ENCODE assay signal across 8 cellular contexts in genomic region chr7:76303057-76303828, GRCh38. TPM values are rescaled to one million over a fixed set of nuclear protein-coding genes. Genes with fewer than 3 reads are reported as not detected.
DNase-seq lines count a peak whose midpoint lies in the region; ATAC-seq and TF ChIP-seq lines count a peak whose summit lies in the region.

No MANE protein-coding gene starts in this region.

- DNase-seq in CD4-positive, alpha-beta memory T cell = peak; percentile 73 to 83 (median 76)
- DNase-seq in NCI-H146 (lab: John Stamatoyannopoulos, UW) = peak; percentile 76
- peak; percentile 95 for DNase-seq in WERI-Rb-1
- peak; percentile 94 for DNase-seq in MCF 10A (ENCODE audit: unreplicated experiment)

- peak overlapping the region; percentile 62 for H3K27ac ChIP-seq in CD4-positive, alpha-beta memory T cell (ENCODE audit: low read depth, low read length)
- peak overlapping the region; percentile 79 for H3K27ac ChIP-seq in WERI-Rb-1
- no peak overlapping the region for H3K27ac ChIP-seq in iPS-20b (ENCODE audit: low read length)
- H3K27ac ChIP-seq in skeletal muscle tissue (ENCODE audit: low read depth, low read length) = peak overlapping the region; percentile 99

- H3K9me3 ChIP-seq in CD4-positive, alpha-beta memory T cell (ENCODE audit: control insufficient read depth in 1 of 2, low read length in 2 of 2) = no peaks in the 10 kb centered on the region
- H3K9me3 ChIP-seq in WERI-Rb-1 (ENCODE audit: severe bottlenecking) (no peaks in the 10 kb centered on the region), iPS-20b (ENCODE audit: insufficient read depth, low read depth, low read length) (no peaks in the 10 kb centered on the region), skeletal muscle tissue (ENCODE audit: control insufficient read depth in 3 of 3, low read length in 3 of 3) (no peaks in the 10 kb centered on the region)

- no TSS peak for BruUV-seq in MCF 10A (replicated peaks; lab: Mats Ljungman, UMichigan)

- H3K27ac Mint-ChIP-seq in CD4-positive, alpha-beta memory T cell = peak overlapping the region; percentile 82 to 96 (median 89)
- H3K27ac Mint-ChIP-seq in MCF 10A (ENCODE audit: low read depth, unreplicated experiment) = peak overlapping the region; percentile 81

- H3K4me1 ChIP-seq in CD4-positive, alpha-beta memory T cell (ENCODE audit: insufficient read depth, low read length) = peaks cover 6% of the 10 kb centered on the region
- H3K4me1 ChIP-seq in iPS-20b (ENCODE audit: insufficient read depth, low read length) = peaks cover 3% of the 10 kb centered on the region; the same call in 1 of the 2 replicates
- peaks cover 42 to 62% (median 49%) of the 10 kb centered on the region in 3 donors for H3K4me1 ChIP-seq in skeletal muscle tissue (ENCODE audit: control insufficient read depth in 3 of 3, insufficient read depth in 3 of 3, low read length in 3 of 3)

- no peaks in the 10 kb centered on the region for H3K9me3 Mint-ChIP-seq in CD4-positive, alpha-beta memory T cell
- H3K9me3 Mint-ChIP-seq in MCF 10A (ENCODE audit: unreplicated experiment) = no peaks in the 10 kb centered on the region

- H3K9ac ChIP-seq in iPS-20b (ENCODE audit: low read depth, low read length) = peak overlapping the region; percentile 69; the same call in 1 of the 2 replicates
- H3K9ac ChIP-seq in skeletal muscle tissue (ENCODE audit: low read depth in 1 of 3, low read length in 3 of 3) = peak overlapping the region; percentile 90 to 99 (median 98)

- peaks cover 0 to 2% of the 10 kb centered on the region in 2 donors for H3K36me3 Mint-ChIP-seq in CD4-positive, alpha-beta memory T cell
- H3K36me3 Mint-ChIP-seq in MCF 10A (ENCODE audit: insufficient read depth, unreplicated experiment) = peaks cover 28% of the 10 kb centered on the region

- ATAC-seq in GM21717 (IDR thresholded peaks at IDR 0.05; ENCODE audit: unreplicated experiment) = peak; percentile 37
- ATAC-seq in GM19395 (IDR thresholded peaks at IDR 0.05; ENCODE audit: unreplicated experiment) = no peak

- intact Hi-C loops in CD4-positive, alpha-beta memory T cell (cut with micrococcal nuclease) = loop anchor here (2.0 to 5.0 kb wide), 4 partner anchors 20 to 1394 kb away; partner anchors contain the start of genes RSBN1L and YWHAG
- intact Hi-C loops in MCF 10A (cut with micrococcal nuclease) = no loop called here

- no peaks in the 10 kb centered on the region for H3K27me3 ChIP-seq in CD4-positive, alpha-beta memory T cell (ENCODE audit: insufficient read depth, low read length)
- no peaks in the 10 kb centered on the region for H3K27me3 ChIP-seq in WERI-Rb-1 (ENCODE audit: insufficient read depth, low read depth, severe bottlenecking)
- H3K27me3 ChIP-seq in iPS-20b (ENCODE audit: insufficient read depth, low read length) = peaks cover 16% of the 10 kb centered on the region
- H3K27me3 ChIP-seq in skeletal muscle tissue (ENCODE audit: control insufficient read depth in 3 of 3, insufficient read depth in 3 of 3, low read length in 3 of 3) = no peaks in the 10 kb centered on the region

- peaks cover 11 to 24% (median 15%) of the 10 kb centered on the region in 4 donors for H3K4me1 Mint-ChIP-seq in CD4-positive, alpha-beta memory T cell
- peaks cover 34% of the 10 kb centered on the region for H3K4me1 Mint-ChIP-seq in MCF 10A (ENCODE audit: insufficient read depth, unreplicated experiment)

- CTCF ChIA-PET in CD4-positive, alpha-beta memory T cell (lab: Charles Lee; ENCODE audit: partially characterized antibody) = interaction anchor here (1.8 to 17.2 kb wide), 3 partner anchors 5 to 125 kb away, joined by 3 to 350 read pairs (median 350); partner anchors contain the start of gene HSPB1
- CTCF ChIA-PET in MCF 10A (lab: Yijun Ruan, JAX) = interaction anchor here (0.7 to 2.1 kb wide), 2 partner anchors 10 to 110 kb away, joined by 5 to 13 read pairs; no protein-coding TSS in a partner anchor

- H3K4me3 Mint-ChIP-seq in CD4-positive, alpha-beta memory T cell = peak overlapping the region; percentile 90 to 97 (median 92)
- peak overlapping the region; percentile 85 for H3K4me3 Mint-ChIP-seq in MCF 10A (ENCODE audit: unreplicated experiment)

- POLR2A ChIA-PET in CD4-positive, alpha-beta memory T cell (lab: Charles Lee; ENCODE audit: partially characterized antibody) = interaction anchor here (0.6 to 3.3 kb wide), 6 partner anchors 11 to 1660 kb away, joined by 3 to 26 read pairs (median 7); partner anchors contain the start of gene YWHAG
- POLR2A ChIA-PET in MCF 10A (lab: Yijun Ruan, JAX) = interaction anchor here (0.6 to 13.3 kb wide), 9 partner anchors 9 to 141 kb away, joined by 3 to 283 read pairs (median 3); partner anchors contain the start of gene YWHAG

- H3K36me3 ChIP-seq in CD4-positive, alpha-beta memory T cell (ENCODE audit: insufficient read depth, low read length) = no peaks in the 10 kb centered on the region
- H3K36me3 ChIP-seq in WERI-Rb-1 (peaks cover 12% of the 10 kb centered on the region), iPS-20b (ENCODE audit: insufficient read depth, low read depth, low read length) (no peaks in the 10 kb centered on the region; the same call in 1 of the 2 replicates), skeletal muscle tissue (ENCODE audit: control insufficient read depth in 3 of 3, insufficient read depth in 3 of 3, low read length in 3 of 3) (peaks cover 5 to 14% (median 7%) of the 10 kb centered on the region in 3 donors)

- H3K27me3 Mint-ChIP-seq in CD4-positive, alpha-beta memory T cell = no peaks in the 10 kb centered on the region
- H3K27me3 Mint-ChIP-seq in MCF 10A (ENCODE audit: insufficient read depth, unreplicated experiment) = no peaks in the 10 kb centered on the region

- H3K4me3 ChIP-seq in CD4-positive, alpha-beta memory T cell (ENCODE audit: low read length in 2 of 2) = peak overlapping the region; percentile 61 to 63
- H3K4me3 ChIP-seq in WERI-Rb-1 (ENCODE audit: low read depth, low read length) (peak overlapping the region; percentile 72), iPS-20b (ENCODE audit: low read length) (peak overlapping the region; percentile 71), skeletal muscle tissue (ENCODE audit: low read length in 3 of 3) (peak overlapping the region; percentile 85 to 95 (median 92))

- TF ChIP-seq CTCF in WERI-Rb-1 (IDR thresholded peaks at IDR 0.05; ENCODE audit: low read depth, low read length) = no peak
- no peak for TF ChIP-seq CTCF in MCF 10A (IDR thresholded peaks at IDR 0.05; ENCODE audit: unreplicated experiment)

RNA-seq across cellular contexts. Expression of gene HSPB1, which starts 0.8 kb away (rescaled TPM):
- total RNA-seq in CD4-positive, alpha-beta memory T cell = 10 to 100 TPM; 41.9 to 43.1 TPM
- 100 to 1,000 TPM in 1 of 2 donors, 10 to 100 TPM in 1; 49.7 to 111 TPM for polyA plus RNA-seq in CD4-positive, alpha-beta memory T cell
- total RNA-seq in MCF 10A (2022) = 158 and 198 TPM in 2 replicates
- total RNA-seq in skeletal muscle tissue = 80.4 TPM

RNA-seq across cellular contexts. Expression of gene YWHAG, which starts 55.5 kb away (rescaled TPM):
- total RNA-seq in CD4-positive, alpha-beta memory T cell = 10 to 100 TPM; 51.6 to 54.3 TPM
- 1 to 10 TPM in 1 of 2 donors, under 1 TPM in 1; 0.94 to 2.4 TPM for polyA plus RNA-seq in CD4-positive, alpha-beta memory T cell
- total RNA-seq in MCF 10A (2022) (177 and 178 TPM in 2 replicates), skeletal muscle tissue (86.1 TPM)
